ENCODE assay signal across 21 cellular contexts in genomic region chr1:238985312-238985711, GRCh38.
A peak's percentile ranks its signal among the peaks of the same experiment; 100 is the strongest.
DNase-seq lines count a peak whose midpoint lies in the region; ATAC-seq, FAIRE-seq and TF ChIP-seq lines count a peak whose summit lies in the region.
"Had no signal": no experiment of that assay in that cellular context is flagged by ENCODE, and none has a peak within 500 bp of the region (broad histone marks: within the 10 kb centered on the region; RNA-seq: fewer than 3 reads in every experiment).

No MANE protein-coding gene starts in this region.

- H3K9ac ChIP-seq in mammary epithelial cell (ENCODE audit: insufficient read depth, low read length) = no peak overlapping the region
- H3K9ac ChIP-seq: BLaER1 had no signal

- H3K27ac ChIP-seq in mammary epithelial cell (ENCODE audit: insufficient read depth, low read depth, low read length) (no peak overlapping the region), foreskin keratinocyte (no peak overlapping the region)
- H3K27ac ChIP-seq: BLaER1, C4-2B had no signal

- H3K79me2 ChIP-seq in mammary epithelial cell (ENCODE audit: insufficient read depth, low read length) = no peaks in the 10 kb centered on the region

- H3K27me3 ChIP-seq in mammary epithelial cell (ENCODE audit: insufficient read depth, low read length) (no peaks in the 10 kb centered on the region), foreskin keratinocyte (no peaks in the 10 kb centered on the region)
- H3K27me3 ChIP-seq: BLaER1 had no signal

- H2AFZ ChIP-seq in mammary epithelial cell (ENCODE audit: low read depth, low read length) = no peak overlapping the region
- H2AFZ ChIP-seq: GM23338 had no signal

- no peak overlapping the region for H3K4me3 ChIP-seq in mammary epithelial cell (replicated peaks in 1 of 3; ENCODE audit: insufficient read depth in 1 of 3, low read depth in 2 of 3, low read length in 3 of 3)
- H3K4me3 ChIP-seq: BLaER1, GM23338 had no signal

- H3K4me1 ChIP-seq in mammary epithelial cell (ENCODE audit: insufficient read depth, low read length) (no peaks in the 10 kb centered on the region), foreskin keratinocyte (no peaks in the 10 kb centered on the region)
- H3K4me1 ChIP-seq: BLaER1, Caco-2 had no signal

- no peaks in the 10 kb centered on the region for H3K27me3 Mint-ChIP-seq in stimulated activated memory B cell treated with anti-CD40 and anti-IgM and Interleukin-4, amounts not matched to agents 10 μg/mL and 1 μg/mL and 100 μg/mL, for 72 hours
- H3K27me3 Mint-ChIP-seq: B cell; CD4-positive, CD25-positive, alpha-beta regulatory T cell had no signal

- in situ Hi-C loops in mammary epithelial cell (cut with MboI; ENCODE audit: low sequenced_read_pairs in 2 of 2) = no loop called here

- no peaks in the 10 kb centered on the region for H3K4me1 Mint-ChIP-seq in stimulated activated memory B cell treated with anti-CD40 and anti-IgM and Interleukin-4, amounts not matched to agents 10 μg/mL and 1 μg/mL and 100 μg/mL, for 72 hours
- H3K4me1 Mint-ChIP-seq: B cell; CD4-positive, CD25-positive, alpha-beta regulatory T cell; GM23338; H9 had no signal

- CTCF ChIA-PET in mammary epithelial cell (lab: Charles Lee; ENCODE audit: low non-redundant PET) = no interaction called here

- dilution Hi-C loops in mammary epithelial cell (cut with HindIII; ENCODE audit: low sequenced_read_pairs) = no loop called here

- peak; percentile 72 for ATAC-seq in foreskin keratinocyte
- ATAC-seq in stimulated activated memory B cell treated with anti-CD40 and anti-IgM and Interleukin-4, amounts not matched to agents 10 μg/mL and 1 μg/mL and 100 μg/mL, for 72 hours = no peak
- ATAC-seq: CD8-positive, alpha-beta T cell; GM23338; HCT116 had no signal

- no peaks in the 10 kb centered on the region for H4K20me1 ChIP-seq in mammary epithelial cell (ENCODE audit: insufficient read depth, low read length)
- H4K20me1 ChIP-seq: BLaER1 had no signal

- DNase-seq in D721Med (ENCODE audit: insufficient read length, low spot score) (no peak), ELR (ENCODE audit: low read depth) (peak; percentile 49), mammary epithelial cell (peak; percentile 11), foreskin keratinocyte (peak; percentile 11 to 54), NCI-H2081 treated with DMSO at 0.1 percent for 48 hours (lab: John Stamatoyannopoulos, UW) (no peak), NCI-H187 treated with DMSO at 0.1 percent for 48 hours (lab: John Stamatoyannopoulos, UW) (no peak)
- DNase-seq: Caco-2; CD4-positive, CD25-positive, alpha-beta regulatory T cell; CD8-positive, alpha-beta T cell; DMS153; DND-41; GF-D8; H9 had no signal

- TF ChIP-seq CTCF in D721Med (IDR thresholded peaks at IDR 0.05; ENCODE audit: insufficient read depth, missing control alignments) (no peak), mammary epithelial cell (conservative IDR thresholded peaks at IDR 0.05 in 1 of 2, IDR thresholded peaks at IDR 0.05 in 1 of 2; ENCODE audit: extremely low read depth in 1 of 2, insufficient read depth in 1 of 2, low read depth in 1 of 2, low read length in 2 of 2) (no peak), foreskin keratinocyte (conservative IDR thresholded peaks at IDR 0.05) (no peak)

- no peaks in the 10 kb centered on the region for H3K9me3 Mint-ChIP-seq in stimulated activated memory B cell treated with anti-CD40 and anti-IgM and Interleukin-4, amounts not matched to agents 10 μg/mL and 1 μg/mL and 100 μg/mL, for 72 hours

- no peak overlapping the region for H3K27ac Mint-ChIP-seq in stimulated activated memory B cell treated with anti-CD40 and anti-IgM and Interleukin-4, amounts not matched to agents 10 μg/mL and 1 μg/mL and 100 μg/mL, for 72 hours
- H3K27ac Mint-ChIP-seq: B cell; CD4-positive, CD25-positive, alpha-beta regulatory T cell; CD8-positive, alpha-beta T cell; GM23338; H9 had no signal

- intact Hi-C loops in mammary epithelial cell (cut with micrococcal nuclease) = no loop called here

- FAIRE-seq in D721Med (lab: Jason Lieb, UNC) = peak; percentile 81
- FAIRE-seq: GM12891, GM18507 had no signal

- no peaks in the 10 kb centered on the region for H3K9me3 ChIP-seq in mammary epithelial cell (replicated peaks; ENCODE audit: insufficient read depth, low read length)
- H3K9me3 ChIP-seq: BLaER1, Caco-2 had no signal

- BruUV-seq in mammary epithelial cell (replicated peaks; lab: Mats Ljungman, UMichigan) = no TSS peak

- WGBS in mammary epithelial cell (ENCODE audit: low coverage, missing lambda C conversion rate) = 83% methylated on average over 2 of the region's 2 CpGs

- H3K4me3 Mint-ChIP-seq in stimulated activated memory B cell treated with anti-CD40 and anti-IgM and Interleukin-4, amounts not matched to agents 10 μg/mL and 1 μg/mL and 100 μg/mL, for 72 hours = no peak overlapping the region
- H3K4me3 Mint-ChIP-seq: B cell; CD4-positive, CD25-positive, alpha-beta regulatory T cell; CD8-positive, alpha-beta T cell; GM23338; H9 had no signal

- H3K4me2 ChIP-seq in mammary epithelial cell (ENCODE audit: insufficient read depth, low read depth, low read length) = no peak overlapping the region
- H3K4me2 ChIP-seq: BLaER1, GM23338 had no signal

- H3K36me3 Mint-ChIP-seq in stimulated activated memory B cell treated with anti-CD40 and anti-IgM and Interleukin-4, amounts not matched to agents 10 μg/mL and 1 μg/mL and 100 μg/mL, for 72 hours = no peaks in the 10 kb centered on the region
- H3K36me3 Mint-ChIP-seq: CD4-positive, CD25-positive, alpha-beta regulatory T cell; CD8-positive, alpha-beta T cell had no signal

- H3K36me3 ChIP-seq in mammary epithelial cell (ENCODE audit: insufficient read depth, low read length) = no peaks in the 10 kb centered on the region
- H3K36me3 ChIP-seq: BLaER1 had no signal

Comparison
In these comparisons a context has a peak if more than half of its experiments do, and no peak if none do; other contexts are left out.
1. DNase-seq: peak in ELR (single experiment), mammary epithelial cell (single experiment) and foreskin keratinocyte (2 of 2); none in D721Med (single experiment), NCI-H2081 treated with DMSO at 0.1 percent for 48 hours (single experiment) and NCI-H187 treated with DMSO at 0.1 percent for 48 hours (single experiment).